ENCODE assay signal across 11 cellular contexts in genomic region chr2:168278424-168278888, GRCh38. TPM values are rescaled to one million over a fixed set of nuclear protein-coding genes. Genes with fewer than 3 reads are reported as not detected.
DNase-seq lines count a peak whose midpoint lies in the region; ATAC-seq and TF ChIP-seq lines count a peak whose summit lies in the region.
"Had no signal": no experiment of that assay in that cellular context is flagged by ENCODE, and none has a peak within 500 bp of the region (broad histone marks: within the 10 kb centered on the region; RNA-seq: fewer than 3 reads in every experiment).

No MANE protein-coding gene starts in this region.

- CTCF ChIA-PET in HEK293T (lab: Yijun Ruan, JAX) = interaction anchor here (1.7 kb wide), 1 partner anchor 58 kb away, joined by 5 read pairs; no protein-coding TSS in a partner anchor

- H3K4me1 ChIP-seq in SJCRH30 = peaks cover 16% of the 10 kb centered on the region
- H3K4me1 ChIP-seq: BE2C had no signal

- DNase-seq in AG08395 (ENCODE audit: low spot score) (peak; percentile 12), HEK293T (ENCODE audit: extremely low spot score) (no peak), SJCRH30 (peak; percentile 90 to 92), fibroblast of the conjunctiva (ENCODE audit: low read depth) (peak; percentile 35), superior temporal gyrus (ENCODE audit: extremely low spot score) (no peak), omental fat pad (ENCODE audit: low spot score) (no peak), NCI-H2107 treated with DMSO at 0.1 percent for 48 hours (lab: John Stamatoyannopoulos, UW; ENCODE audit: unreplicated experiment) (no peak), cerebellar cortex (ENCODE audit: low spot score) (no peak)
- DNase-seq: activated CD4-positive, alpha-beta T cell treated with anti-CD3 and anti-CD28 coated beads, Interleukin-2, amount 50 U/mL, for 1 hour; activated naive CD8-positive, alpha-beta T cell treated with anti-CD3 and anti-CD28 coated beads, Interleukin-2, amount 10 ng/mL, durations not matched to agents 7 days and 5 days; BE2C had no signal

- H3K27ac ChIP-seq in SJCRH30 = peak overlapping the region; percentile 82

- POLR2A ChIA-PET in HEK293T (lab: Yijun Ruan, JAX) = no interaction called here

- no peak for TF ChIP-seq CTCF in omental fat pad (IDR thresholded peaks at IDR 0.05)

- no peaks in the 10 kb centered on the region for H3K9me3 ChIP-seq in SJCRH30 (replicated peaks)
- H3K9me3 ChIP-seq: BE2C had no signal

- H3K36me3 ChIP-seq in SJCRH30 = no peaks in the 10 kb centered on the region
- H3K36me3 ChIP-seq: BE2C had no signal

- ATAC-seq in omental fat pad (ENCODE audit: low FRiP score) = no peak

- H3K4me3 ChIP-seq in SJCRH30 = no peak overlapping the region

- no peaks in the 10 kb centered on the region for H3K27me3 ChIP-seq in SJCRH30
- H3K27me3 ChIP-seq: BE2C had no signal

TF ChIP-seq in HEK293T, 16 proteins besides CTCF, POLR2A, EP300 and RAD21:
- TF ChIP-seq SUZ12 (IDR thresholded peaks at IDR 0.05) = no peak
- TF ChIP-seq FOXA1 (IDR thresholded peaks at IDR 0.05) = peak; percentile 52; the same call in 1 of the 2 replicates

RNA-seq across cellular contexts. Expression of gene STK39, which starts 31.1 kb away (rescaled TPM):
- 7.9 and 8.5 TPM in 2 replicates for total RNA-seq in SJCRH30 (2014; rRNA removed; shearing (Covaris generic))
- 10 to 100 TPM; 18.4 to 65.0 (median 27.1) TPM for total RNA-seq in omental fat pad

Comparison
In these comparisons a context has a peak if more than half of its experiments do, and no peak if none do; other contexts are left out.
1. DNase-seq: peak in AG08395 (single experiment), SJCRH30 (2 of 2) and fibroblast of the conjunctiva (single experiment); none in HEK293T (single experiment), superior temporal gyrus (single experiment), omental fat pad (single experiment), NCI-H2107 treated with DMSO at 0.1 percent for 48 hours (single experiment) and cerebellar cortex (single experiment).